ENCODE assay signal across 1 cellular context in genomic region chr3:134029734-134030381, GRCh38.
A peak's percentile ranks its signal among the peaks of the same experiment; 100 is the strongest.
TF ChIP-seq lines count a peak whose summit lies in the region.

TSS of gene SLCO2A1 (minus strand) at chr3:134029925. CDS start at chr3:134029802, 123 bp downstream.

TF ChIP-seq in HEK293, 187 proteins besides CTCF, POLR2A, EP300 and RAD21 (continued from another document and continues in another):
- TF ChIP-seq ZBTB49 (tag by site-specific recombination; IDR thresholded peaks at IDR 0.05; ENCODE audit: low read depth) (no peak), OVOL3 (tag by site-specific recombination; IDR thresholded peaks at IDR 0.05) (no peak), ZBTB20 (tag by site-specific recombination; IDR thresholded peaks at IDR 0.05) (no peak), ZNF785 (tag by site-specific recombination; IDR thresholded peaks at IDR 0.05) (no peak), RBAK (tag by site-specific recombination; IDR thresholded peaks at IDR 0.05) (no peak), ZNF26 (tag by site-specific recombination; IDR thresholded peaks at IDR 0.05) (no peak), ZNF362 (tag by site-specific recombination; IDR thresholded peaks at IDR 0.05) (no peak), SP7 (tag by site-specific recombination; IDR thresholded peaks at IDR 0.05) (0 out of 2 replicates have a peak, but pooled peaks have one; percentile 18), ZNF2 (tag by site-specific recombination; IDR thresholded peaks at IDR 0.05) (no peak), KLF16 (tag by site-specific recombination; IDR thresholded peaks at IDR 0.05) (no peak), ZNF398 (tag by site-specific recombination; IDR thresholded peaks at IDR 0.05) (peak; percentile 98), ZNF280D (tag by site-specific recombination; IDR thresholded peaks at IDR 0.05) (no peak), PRDM10 (tag by site-specific recombination; IDR thresholded peaks at IDR 0.05) (peak; percentile 65), GLIS1 (tag by site-specific recombination; IDR thresholded peaks at IDR 0.05) (peak; percentile 74), ZNF514 (tag by site-specific recombination; IDR thresholded peaks at IDR 0.05) (no peak), ZNF585B (tag by site-specific recombination; IDR thresholded peaks at IDR 0.05) (no peak), ZNF76 (tag by site-specific recombination; IDR thresholded peaks at IDR 0.05; ENCODE audit: borderline replicate concordance, low read depth) (0 out of 2 replicates have a peak, but pooled peaks have one; percentile 35), SCRT1 (tag by site-specific recombination; IDR thresholded peaks at IDR 0.05; ENCODE audit: borderline replicate concordance) (no peak), SP2 (tag by site-specific recombination; IDR thresholded peaks at IDR 0.05) (peak; percentile 85), ZNF664 (tag by site-specific recombination; IDR thresholded peaks at IDR 0.05) (no peak), HOXD13 (CRISPR knock-in tag; IDR thresholded peaks at IDR 0.05; ENCODE audit: borderline replicate concordance) (no peak), ZBTB17 (tag by site-specific recombination; IDR thresholded peaks at IDR 0.05) (no peak), ZNF692 (tag by site-specific recombination; IDR thresholded peaks at IDR 0.05) (0 out of 2 replicates have a peak, but pooled peaks have one; percentile 29), ZSCAN16 (tag by site-specific recombination; IDR thresholded peaks at IDR 0.05) (no peak), PRDM4 (tag by site-specific recombination; IDR thresholded peaks at IDR 0.05) (no peak), ZFHX2 (tag by site-specific recombination; conservative IDR thresholded peaks at IDR 0.05) (peak; percentile 97), ZNF777 (tag by site-specific recombination; IDR thresholded peaks at IDR 0.05; ENCODE audit: borderline replicate concordance) (no peak), ZNF175 (tag by site-specific recombination; IDR thresholded peaks at IDR 0.05) (no peak), ZNF155 (tag by site-specific recombination; IDR thresholded peaks at IDR 0.05) (no peak), EGR2 (tag by site-specific recombination; IDR thresholded peaks at IDR 0.05; ENCODE audit: low read depth) (peak; percentile 94), ZNF23 (tag by site-specific recombination; IDR thresholded peaks at IDR 0.05; ENCODE audit: borderline replicate concordance) (no peak), ZBTB26 (tag by site-specific recombination; optimal IDR thresholded peaks at IDR 0.05) (peak; percentile 50), GLIS2 (tag by site-specific recombination; IDR thresholded peaks at IDR 0.05) (peak; percentile 81), PRDM1 (tag by site-specific recombination; IDR thresholded peaks at IDR 0.05) (no peak), BCL11B (tag by site-specific recombination; IDR thresholded peaks at IDR 0.05; ENCODE audit: low read depth) (no peak), ZNF18 (tag by site-specific recombination; IDR thresholded peaks at IDR 0.05) (no peak), ZNF366 (tag by site-specific recombination; conservative IDR thresholded peaks at IDR 0.05) (peak; percentile 62), ZNF561 (tag by site-specific recombination; IDR thresholded peaks at IDR 0.05; ENCODE audit: borderline replicate concordance) (no peak), ZNF660 (tag by site-specific recombination; IDR thresholded peaks at IDR 0.05) (no peak), ZNF626 (tag by site-specific recombination; IDR thresholded peaks at IDR 0.05) (no peak), ZNF133 (tag by site-specific recombination; IDR thresholded peaks at IDR 0.05) (no peak)
